15 cellular contexts compared by ENCODE assay signal in genomic region chr3:61761694-61762430, GRCh38.
A peak's percentile ranks its signal among the peaks of the same experiment; 100 is the strongest.
DNase-seq lines count a peak whose midpoint lies in the region; ATAC-seq, FAIRE-seq and TF ChIP-seq lines count a peak whose summit lies in the region.
"Had no signal": no experiment of that assay in that cellular context is flagged by ENCODE, and none has a peak within 500 bp of the region (broad histone marks: within the 10 kb centered on the region; RNA-seq: fewer than 3 reads in every experiment).

No MANE protein-coding gene starts in this region.

- in situ Hi-C loops in GM12878 (cut with MboI): no loop called here

- intact Hi-C loops in heart right ventricle (cut with DNase I) (no loop called here), GM12878 (cut with micrococcal nuclease; ENCODE audit: unreplicated experiment) (no loop called here), sciatic nerve (cut with DNase I) (no loop called here)

- POLR2A ChIA-PET in GM12878 (lab: Charles Lee): interaction anchor here (1.0 kb wide), 1 partner anchor 9 kb away, joined by 3 read pairs; no protein-coding TSS in a partner anchor

- H3K27me3 ChIP-seq in heart right ventricle (no peaks in the 10 kb centered on the region), right atrium auricular region (no peaks in the 10 kb centered on the region), GM12878 (replicated peaks in 1 of 2; ENCODE audit: control insufficient read depth in 2 of 2, insufficient read depth in 2 of 2, low read length in 1 of 2) (no peaks in the 10 kb centered on the region)
- H3K27me3 ChIP-seq: BLaER1 treated with 17β-estradiol and CSF1 and Interleukin-3, amounts not matched to agents 10 nM and 100 nM had no signal

- TF ChIP-seq EP300 in GM12878 (IDR thresholded peaks at IDR 0.05; ENCODE audit: borderline replicate concordance in 1 of 2, control insufficient read depth in 1 of 2, low read depth in 2 of 2, low read length in 2 of 2): no peak

- BruUV-seq in GM12878 (replicated peaks; lab: Mats Ljungman, UMichigan): no TSS peak

- peak in 5 of 8 donors; percentile 29 to 85 (median 54) for ATAC-seq in heart right ventricle
- ATAC-seq in GM12878: peak; percentile 53
- ATAC-seq in sciatic nerve: peak; percentile 86
- no peak for ATAC-seq in HG03521 (IDR thresholded peaks at IDR 0.05; ENCODE audit: unreplicated experiment)
- ATAC-seq: CD8-positive, alpha-beta T cell; HepG2 had no signal

- H3K9me3 ChIP-seq in heart right ventricle (no peaks in the 10 kb centered on the region), right atrium auricular region (no peaks in the 10 kb centered on the region), GM12878 (replicated peaks; ENCODE audit: control insufficient read depth, insufficient read depth, low read length) (no peaks in the 10 kb centered on the region)

- TF ChIP-seq POLR2A in GM12878 (IDR thresholded peaks at IDR 0.05; ENCODE audit: low read depth, low read length): no peak

- SMC1A ChIA-PET in GM12878 (lab: Charles Lee; ENCODE audit: uncharacterized antibody, unreplicated experiment): interaction anchor here (1.0 to 2.1 kb wide), 9 partner anchors 9 to 385 kb away, joined by 3 to 9 read pairs (median 5); no protein-coding TSS in a partner anchor

- H3K9ac ChIP-seq in GM12878 (ENCODE audit: control insufficient read depth, insufficient read depth, low read length): no peak overlapping the region
- H3K9ac ChIP-seq: BLaER1 treated with 17β-estradiol and CSF1 and Interleukin-3, amounts not matched to agents 10 nM and 100 nM had no signal

- no peak overlapping the region for H3K4me3 ChIP-seq in heart right ventricle
- H3K4me3 ChIP-seq in right atrium auricular region: no peak overlapping the region
- no peak overlapping the region for H3K4me3 ChIP-seq in GM12878
- H3K4me3 ChIP-seq: BLaER1 treated with 17β-estradiol and CSF1 and Interleukin-3, amounts not matched to agents 10 nM and 100 nM had no signal

- H3K27ac ChIP-seq in heart right ventricle (peak overlapping the region in 1 of 10 donors; percentile 24), right atrium auricular region (no peak overlapping the region), GM12878 (ENCODE audit: control insufficient read depth, insufficient read depth) (no peak overlapping the region)
- H3K27ac ChIP-seq: BLaER1 treated with 17β-estradiol and CSF1 and Interleukin-3, amounts not matched to agents 10 nM and 100 nM had no signal

- CTCF ChIA-PET in GM12878 (lab: Yijun Ruan, JAX): interaction anchor here (0.6 to 1.7 kb wide), 3 partner anchors 45 to 197 kb away, joined by 3 to 4 read pairs (median 3); no protein-coding TSS in a partner anchor

- WGBS in heart right ventricle, 2 donors: 79 to 82% methylated on average over 8 of the region's 8 CpGs
- WGBS in GM12878 (ENCODE audit: insufficient coverage, insufficient replicate concordance, low lambda C conversion rate, missing lambda C conversion rate): 20% methylated on average over 8 of the region's 8 CpGs

- H3K4me1 ChIP-seq in heart right ventricle: peaks cover 0 to 34% (median 8%) of the 10 kb centered on the region in 9 donors
- peaks cover 0 to 11% of the 10 kb centered on the region in 2 donors for H3K4me1 ChIP-seq in right atrium auricular region
- H3K4me1 ChIP-seq in GM12878 (ENCODE audit: control insufficient read depth, insufficient read depth, low read length): no peaks in the 10 kb centered on the region
- H3K4me1 ChIP-seq: BLaER1 treated with 17β-estradiol and CSF1 and Interleukin-3, amounts not matched to agents 10 nM and 100 nM had no signal

- RAD21 ChIA-PET in GM12878 (lab: Charles Lee; ENCODE audit: unreplicated experiment): interaction anchor here (0.7 to 1.1 kb wide), 5 partner anchors 10 to 100 kb away, joined by 3 read pairs; no protein-coding TSS in a partner anchor

- no peaks in the 10 kb centered on the region for H4K20me1 ChIP-seq in GM12878 (ENCODE audit: control insufficient read depth, insufficient read depth)

- TF ChIP-seq RAD21 in GM12878 (IDR thresholded peaks at IDR 0.05; ENCODE audit: insufficient read depth, low read depth, low read length): no peak

- no peak for TF ChIP-seq CTCF in heart right ventricle (IDR thresholded peaks at IDR 0.05)
- no peak for TF ChIP-seq CTCF in right atrium auricular region (IDR thresholded peaks at IDR 0.05)
- TF ChIP-seq CTCF in GM12878 (IDR thresholded peaks at IDR 0.05 in 2 of 3, conservative IDR thresholded peaks at IDR 0.05 in 1 of 3; ENCODE audit: control insufficient read depth in 2 of 3, extremely low read depth in 1 of 3, insufficient read depth in 1 of 3, low read depth in 3 of 3, low read length in 3 of 3): no peak

- no peak overlapping the region for H3K4me2 ChIP-seq in GM12878 (ENCODE audit: control insufficient read depth, insufficient read depth)
- H3K4me2 ChIP-seq: BLaER1 treated with 17β-estradiol and CSF1 and Interleukin-3, amounts not matched to agents 10 nM and 100 nM had no signal

- H3K36me3 ChIP-seq in heart right ventricle (no peaks in the 10 kb centered on the region), right atrium auricular region (no peaks in the 10 kb centered on the region), GM12878 (ENCODE audit: control insufficient read depth in 2 of 2, insufficient read depth in 2 of 2, low read length in 1 of 2) (no peaks in the 10 kb centered on the region)

- DNase-seq in heart right ventricle (no peak), right atrium auricular region (ENCODE audit: low spot score) (no peak), GM12878 (ENCODE audit: low read depth, low spot score) (no peak), sciatic nerve (ENCODE audit: low spot score) (no peak), LoVo (ENCODE audit: low spot score) (no peak)
- DNase-seq: Calu3; CD8-positive, alpha-beta T cell; DMS79 treated with DMSO at 0.1 percent for 48 hours; GF-D8; GOT3; H9 had no signal

- no peaks in the 10 kb centered on the region for H3K79me2 ChIP-seq in GM12878 (ENCODE audit: control insufficient read depth, insufficient read depth, low read length)

- H2AFZ ChIP-seq in GM12878 (ENCODE audit: control insufficient read depth, low read depth, low read length): no peak overlapping the region

- no peak for FAIRE-seq in GM12878 (lab: Jason Lieb, UNC)
- FAIRE-seq: GM19239, HepG2 had no signal

TF ChIP-seq in GM12878, 131 proteins besides CTCF, POLR2A, EP300 and RAD21 (continues in another document):
- TF ChIP-seq ZNF384 (IDR thresholded peaks at IDR 0.05; ENCODE audit: borderline replicate concordance, low read depth, low read length) (no peak), PRDM15 (CRISPR knock-in tag; IDR thresholded peaks at IDR 0.05) (no peak), E2F4 (IDR thresholded peaks at IDR 0.05; ENCODE audit: low read depth, low read length) (no peak)
